In the genomic region with DNA sequence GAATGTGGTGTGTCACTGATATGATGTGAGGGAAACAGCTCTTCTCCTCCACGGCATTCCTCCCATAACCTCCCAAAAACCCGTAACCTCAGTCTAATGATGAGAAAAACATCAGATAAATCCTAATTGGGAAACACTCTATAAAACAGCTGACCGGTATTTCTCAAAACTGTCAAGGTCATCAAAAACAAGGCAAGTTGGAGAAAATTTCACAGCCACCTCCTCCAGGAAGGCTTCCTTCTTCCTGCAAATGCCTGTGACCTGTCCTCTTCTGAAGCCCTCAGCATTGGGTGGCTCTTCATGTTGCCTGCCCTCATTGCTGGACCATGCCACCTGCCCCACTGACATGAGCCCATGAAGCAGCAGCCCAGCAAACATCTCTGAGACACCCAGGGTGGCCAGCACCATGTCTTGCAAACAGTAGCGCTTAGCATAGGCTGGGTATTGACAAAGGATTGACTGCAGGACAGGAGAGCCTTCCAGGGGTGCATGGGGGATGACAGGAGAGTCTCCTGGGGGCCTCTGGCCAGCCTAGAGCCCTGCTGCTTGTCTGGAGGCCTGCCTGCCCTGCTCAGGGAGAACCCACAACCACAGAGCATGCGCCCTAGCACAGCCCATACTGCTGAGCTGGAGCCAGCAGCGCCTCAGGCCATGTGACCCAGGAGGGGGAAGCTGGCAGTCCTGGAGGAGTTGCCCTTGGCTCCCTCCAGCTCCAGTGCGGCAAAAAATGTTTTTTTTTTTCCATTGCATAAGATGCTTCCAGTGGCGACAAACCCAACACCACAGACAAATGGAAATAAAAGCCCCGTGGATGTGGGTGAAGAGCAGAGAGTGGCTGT, we compare ENCODE assay signal across 11 cellular contexts. TPM values are rescaled to one million over a fixed set of nuclear protein-coding genes. Genes with fewer than 3 reads are reported as not detected.
A peak's percentile ranks its signal among the peaks of the same experiment; 100 is the strongest.
DNase-seq lines count a peak whose midpoint lies in the region; ATAC-seq and TF ChIP-seq lines count a peak whose summit lies in the region.
"Had no signal": no experiment of that assay in that cellular context is flagged by ENCODE, and none has a peak within 500 bp of the region (broad histone marks: within the 10 kb centered on the region; RNA-seq: fewer than 3 reads in every experiment).

No MANE protein-coding gene starts in this region.

- H3K27me3 ChIP-seq in muscle layer of colon (ENCODE audit: control insufficient read depth in 1 of 2, insufficient read depth in 2 of 2, low read length in 2 of 2), result no peaks in the 10 kb centered on the region

- peaks cover 3% of the 10 kb centered on the region for H3K36me3 ChIP-seq in muscle layer of colon (ENCODE audit: insufficient read depth, low read length)

- ATAC-seq in HG03469 (IDR thresholded peaks at IDR 0.05; ENCODE audit: unreplicated experiment), result no peak
- no peak for ATAC-seq in HG03378 (IDR thresholded peaks at IDR 0.05; ENCODE audit: unreplicated experiment)

- H3K27ac ChIP-seq in coronary artery (peak overlapping the region; percentile 53 to 85), muscle layer of colon (ENCODE audit: low read depth, low read length) (peak overlapping the region; percentile 77)

- peaks cover 2 to 3% of the 10 kb centered on the region in 2 donors for H3K4me1 Mint-ChIP-seq in immature natural killer cell

- H3K4me3 ChIP-seq in coronary artery, result no peak overlapping the region
- H3K4me3 ChIP-seq in muscle layer of colon (ENCODE audit: low read depth in 1 of 2, low read length in 2 of 2), result no peak overlapping the region

- no peak overlapping the region for H3K9ac ChIP-seq in muscle layer of colon (ENCODE audit: low read length)

- DNase-seq in AG08395 (ENCODE audit: low spot score) (peak; percentile 81), coronary artery (ENCODE audit: low spot score) (peak; percentile 72), immature natural killer cell (no peak), COLO829 (ENCODE audit: low spot score) (no peak)
- DNase-seq: effector CD4-positive, alpha-beta T cell; NCI-H1092 treated with DMSO at 0.1 percent for 48 hours had no signal

- H3K9me3 Mint-ChIP-seq in immature natural killer cell, result no peaks in the 10 kb centered on the region
- H3K9me3 Mint-ChIP-seq: CD4-positive, alpha-beta T cell had no signal

- no peak for TF ChIP-seq RAD21 in Ishikawa (IDR thresholded peaks at IDR 0.05; ENCODE audit: low read depth)

- TF ChIP-seq EP300 in Ishikawa (IDR thresholded peaks at IDR 0.05; ENCODE audit: borderline replicate concordance), result no peak

- TF ChIP-seq CTCF in coronary artery (IDR thresholded peaks at IDR 0.05), result no peak

- no peak overlapping the region for H3K27ac Mint-ChIP-seq in immature natural killer cell
- H3K27ac Mint-ChIP-seq: CD4-positive, alpha-beta T cell had no signal

- H3K4me3 Mint-ChIP-seq in immature natural killer cell, result no peak overlapping the region
- H3K4me3 Mint-ChIP-seq: CD4-positive, alpha-beta T cell had no signal

- no peaks in the 10 kb centered on the region for H3K9me3 ChIP-seq in muscle layer of colon (ENCODE audit: low read length)

- H3K4me1 ChIP-seq in muscle layer of colon (ENCODE audit: insufficient read depth, low read length), result peaks cover 33% of the 10 kb centered on the region

- peaks cover 8 to 10% (median 8%) of the 10 kb centered on the region in 3 donors for H3K36me3 Mint-ChIP-seq in immature natural killer cell

- H3K27me3 Mint-ChIP-seq in immature natural killer cell (ENCODE audit: low read depth in 3 of 3), result no peaks in the 10 kb centered on the region
- H3K27me3 Mint-ChIP-seq: CD4-positive, alpha-beta T cell had no signal

TF ChIP-seq in Ishikawa, 13 proteins besides CTCF, POLR2A, EP300 and RAD21:
- TF ChIP-seq, protein P1, sequence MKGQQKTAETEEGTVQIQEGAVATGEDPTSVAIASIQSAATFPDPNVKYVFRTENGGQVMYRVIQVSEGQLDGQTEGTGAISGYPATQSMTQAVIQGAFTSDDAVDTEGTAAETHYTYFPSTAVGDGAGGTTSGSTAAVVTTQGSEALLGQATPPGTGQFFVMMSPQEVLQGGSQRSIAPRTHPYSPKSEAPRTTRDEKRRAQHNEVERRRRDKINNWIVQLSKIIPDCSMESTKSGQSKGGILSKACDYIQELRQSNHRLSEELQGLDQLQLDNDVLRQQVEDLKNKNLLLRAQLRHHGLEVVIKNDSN (IDR thresholded peaks at IDR 0.05), result peak; percentile 63
- no peak for TF ChIP-seq EGR1 (IDR thresholded peaks at IDR 0.05)

RNA-seq across cellular contexts. Expression of a gene that starts 49.7 kb away (rescaled TPM):
- 10 to 100 TPM in 1 of 3 donors, 1 to 10 TPM in 2; 5.3 to 15.7 (median 5.6) TPM for polyA plus RNA-seq in immature natural killer cell

Comparison
In these comparisons a context has a peak if more than half of its experiments do, and no peak if none do; other contexts are left out.
1. DNase-seq: peak in AG08395 (single experiment) and coronary artery (single experiment); none in immature natural killer cell (0 of 3) and COLO829 (single experiment).